Comparison of ENCODE assay signal across 9 cellular contexts in the genomic region with DNA sequence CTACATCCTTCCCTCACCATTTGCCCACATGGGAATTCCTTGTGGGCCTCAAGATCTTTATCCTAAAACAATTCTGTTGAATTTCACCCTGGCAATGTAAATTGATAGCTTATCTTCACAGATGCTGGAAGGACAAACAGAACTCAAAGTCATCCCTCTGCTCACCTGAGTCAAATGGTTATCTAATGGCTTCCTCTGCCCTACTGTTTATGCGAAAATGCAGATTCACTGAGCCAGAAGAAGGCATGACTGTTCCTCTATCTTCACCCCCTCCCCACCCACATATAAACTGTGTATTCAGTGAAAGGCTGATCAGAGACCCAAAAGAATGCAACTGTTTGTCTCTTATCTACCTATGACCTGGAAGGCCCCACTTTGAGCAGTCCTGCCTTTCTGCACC. TPM values are rescaled to one million over a fixed set of nuclear protein-coding genes. Genes with fewer than 3 reads are reported as not detected.
"Had no signal": no experiment of that assay in that cellular context is flagged by ENCODE, and none has a peak within 500 bp of the region (broad histone marks: within the 10 kb centered on the region; RNA-seq: fewer than 3 reads in every experiment).

No MANE protein-coding gene starts in this region.

- DNase-seq: GOT3, H7, HFFc6, IMR-90, KG1 had no signal

- H3K27ac Mint-ChIP-seq: HFFc6 had no signal

- H3K4me3 ChIP-seq: HAP-1, K562 had no signal

- H3K4me3 Mint-ChIP-seq: HFFc6 had no signal

- H3K36me3 ChIP-seq: HAP-1 had no signal

- H3K9me3 ChIP-seq: HAP-1 had no signal

RNA-seq across cellular contexts. Expression of a gene that starts 43.9 kb away (rescaled TPM):
- total RNA-seq: H4, HFFc6, HT-29, IMR-90, K562 had no signal
- polyA plus RNA-seq: IMR-90, K562 had no signal
